ENCODE assay signal across 30 cellular contexts in the genomic region with DNA sequence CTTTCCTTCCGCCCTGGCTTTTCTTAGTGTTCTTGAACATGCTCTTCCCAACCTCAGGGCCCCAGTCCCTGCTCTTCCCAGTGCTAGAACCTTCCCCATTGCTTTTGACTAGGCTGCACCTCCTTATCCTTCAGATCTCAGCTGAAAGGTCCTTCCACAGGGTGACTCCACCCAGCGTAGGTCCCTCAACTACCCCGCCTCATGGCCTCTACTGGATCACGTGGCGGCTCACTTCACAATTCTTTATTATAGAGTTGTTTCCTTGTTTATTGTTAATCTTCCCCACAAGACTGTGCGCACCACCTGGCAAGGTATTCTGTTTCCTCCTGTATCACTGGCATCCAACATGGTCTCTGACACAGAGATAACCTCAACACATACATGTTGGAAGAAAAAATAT. TPM values are rescaled to one million over a fixed set of nuclear protein-coding genes. Genes with fewer than 3 reads are reported as not detected.
"Had no signal": no experiment of that assay in that cellular context is flagged by ENCODE, and none has a peak within 500 bp of the region (broad histone marks: within the 10 kb centered on the region; RNA-seq: fewer than 3 reads in every experiment).

No MANE protein-coding gene starts in this region.

- H3K4me1 ChIP-seq: SJSA1 had no signal

- H3K27me3 ChIP-seq: MG63, SJSA1 had no signal

- H3K9me3 Mint-ChIP-seq: activated CD4-positive, alpha-beta T cell treated with anti-CD3 and anti-CD28 coated beads, Interleukin-2, amount 10 ng/mL, durations not matched to agents 24 days and 14 days; activated naive CD4-positive, alpha-beta T cell treated with anti-CD3 and anti-CD28 coated beads, Interleukin-2, amount 50 U/mL, for 72 hours; activated naive CD8-positive, alpha-beta T cell treated with anti-CD3 and anti-CD28 coated beads, Interleukin-2, amount 50 U/mL, for 24 hours; activated T-cell treated with anti-CD3 and anti-CD28 coated beads, Interleukin-2, amount 50 U/mL, for 4 hours; central memory CD8-positive, alpha-beta T cell; T-helper 1 cell treated with Interleukin-12 subunit alpha and Interleukin-12 subunit beta and Interleukin-4 antibody, amounts not matched to agents 30 μg/mL and 1 μg/mL, for 36 hours; WTC11 had no signal

- H3K9me3 ChIP-seq: MG63, SJSA1 had no signal

- H3K4me3 ChIP-seq: MG63, SJSA1 had no signal

- H3K36me3 ChIP-seq: MG63, SJSA1 had no signal

- H3K27ac ChIP-seq: SJSA1 had no signal

- H3K4me1 Mint-ChIP-seq: activated CD4-positive, alpha-beta T cell treated with anti-CD3 and anti-CD28 coated beads, Interleukin-2, amount 10 ng/mL, durations not matched to agents 24 days and 14 days; activated CD8-positive, alpha-beta memory T cell treated with anti-CD3 and anti-CD28 coated beads, Interleukin-2, amount 10 ng/mL, durations not matched to agents 7 days and 5 days; activated naive CD8-positive, alpha-beta T cell treated with anti-CD3 and anti-CD28 coated beads, Interleukin-2, amount 50 U/mL, for 24 hours; brain; central memory CD8-positive, alpha-beta T cell had no signal

- H3K4me3 Mint-ChIP-seq: activated CD4-positive, alpha-beta T cell treated with anti-CD3 and anti-CD28 coated beads, Interleukin-2, amount 10 ng/mL, durations not matched to agents 24 days and 14 days; activated CD8-positive, alpha-beta memory T cell treated with anti-CD3 and anti-CD28 coated beads, Interleukin-2, amount 10 ng/mL, durations not matched to agents 7 days and 5 days; activated naive CD8-positive, alpha-beta T cell treated with anti-CD3 and anti-CD28 coated beads, Interleukin-2, amount 50 U/mL, for 24 hours; activated T-cell treated with anti-CD3 and anti-CD28 coated beads, Interleukin-2, amount 50 U/mL, for 4 hours; brain; central memory CD8-positive, alpha-beta T cell; T-helper 1 cell treated with Interleukin-12 subunit alpha and Interleukin-12 subunit beta and Interleukin-4 antibody, amounts not matched to agents 30 μg/mL and 1 μg/mL, for 36 hours; WTC11 had no signal

- DNase-seq: activated CD4-positive, alpha-beta T cell treated with anti-CD3 and anti-CD28 coated beads for 1 hour; activated CD4-positive, alpha-beta T cell treated with anti-CD3 and anti-CD28 coated beads, Interleukin-2, amount 10 ng/mL, durations not matched to agents 24 days and 14 days; activated CD4-positive, alpha-beta T cell treated with anti-CD3 and anti-CD28 coated beads, Interleukin-2, amount 50 U/mL, for 48 hours; activated CD8-positive, alpha-beta memory T cell treated with anti-CD3 and anti-CD28 coated beads, Interleukin-2, amount 10 ng/mL, durations not matched to agents 7 days and 5 days; activated effector memory CD4-positive, alpha-beta T cell treated with anti-CD3 and anti-CD28 coated beads, Interleukin-2, amount 50 U/mL, for 16 hours; activated naive CD4-positive, alpha-beta T cell treated with Interleukin-2 at 50 U/mL for 16 hours; activated naive CD8-positive, alpha-beta T cell treated with anti-CD3 and anti-CD28 coated beads, Interleukin-2, amount 50 U/mL, for 24 hours; activated T-cell treated with anti-CD3 and anti-CD28 coated beads, Interleukin-2, amount 50 U/mL, for 4 hours; amniotic stem cell; MG63; MV-4-11; NCI-H1092 treated with DMSO at 0.1 percent for 48 hours; NCI-H1417 treated with DMSO at 0.1 percent for 48 hours; NCI-H1694; NCI-H2029; NCI-H226; NCI-H526 treated with DMSO at 0.1 percent for 48 hours; NK-92 treated with Interleukin-12 subunit alpha and Interleukin-12 subunit beta, amount 100 ng/mL, for 24 hours; OCI-M1; RPMI8226; SHP77; SW 1271 had no signal

- ATAC-seq: activated CD8-positive, alpha-beta memory T cell treated with anti-CD3 and anti-CD28 coated beads, Interleukin-2, amount 10 ng/mL, durations not matched to agents 7 days and 5 days; activated naive CD4-positive, alpha-beta T cell treated with anti-CD3 and anti-CD28 coated beads, Interleukin-2, amount 50 U/mL, for 72 hours; activated naive CD8-positive, alpha-beta T cell treated with anti-CD3 and anti-CD28 coated beads, Interleukin-2, amount 50 U/mL, for 24 hours; activated T-cell treated with anti-CD3 and anti-CD28 coated beads, Interleukin-2, amount 50 U/mL, for 4 hours; SK-N-SH treated with all-trans-retinoic acid at 6 μM for 48 hours; WTC11 had no signal

- H3K36me3 Mint-ChIP-seq: activated CD8-positive, alpha-beta memory T cell treated with anti-CD3 and anti-CD28 coated beads, Interleukin-2, amount 10 ng/mL, durations not matched to agents 7 days and 5 days; activated naive CD4-positive, alpha-beta T cell treated with anti-CD3 and anti-CD28 coated beads, Interleukin-2, amount 50 U/mL, for 72 hours; brain; WTC11 had no signal

- H3K27ac Mint-ChIP-seq: activated CD4-positive, alpha-beta T cell treated with anti-CD3 and anti-CD28 coated beads, Interleukin-2, amount 10 ng/mL, durations not matched to agents 24 days and 14 days; activated CD8-positive, alpha-beta memory T cell treated with anti-CD3 and anti-CD28 coated beads, Interleukin-2, amount 10 ng/mL, durations not matched to agents 7 days and 5 days; activated naive CD4-positive, alpha-beta T cell treated with anti-CD3 and anti-CD28 coated beads, Interleukin-2, amount 50 U/mL, for 72 hours; activated naive CD8-positive, alpha-beta T cell treated with anti-CD3 and anti-CD28 coated beads, Interleukin-2, amount 50 U/mL, for 24 hours; brain; T-helper 1 cell treated with Interleukin-12 subunit alpha and Interleukin-12 subunit beta and Interleukin-4 antibody, amounts not matched to agents 30 μg/mL and 1 μg/mL, for 36 hours; WTC11 had no signal

RNA-seq across cellular contexts. Expression of a gene that starts 31.2 kb away (rescaled TPM):
- total RNA-seq: activated CD4-positive, alpha-beta T cell treated with anti-CD3 and anti-CD28 coated beads, Interleukin-2, amount 10 ng/mL, durations not matched to agents 24 days and 14 days; activated CD8-positive, alpha-beta memory T cell treated with anti-CD3 and anti-CD28 coated beads, Interleukin-2, amount 10 ng/mL, durations not matched to agents 7 days and 5 days; activated naive CD4-positive, alpha-beta T cell treated with anti-CD3 and anti-CD28 coated beads, Interleukin-2, amount 50 U/mL, for 72 hours; activated T-cell treated with anti-CD3 and anti-CD28 coated beads, Interleukin-2, amount 50 U/mL, for 4 hours; NCI-H460; SJSA1; WTC11 had no signal

RNA-seq across cellular contexts. Expression of a gene that starts 31.3 kb away (rescaled TPM):
- total RNA-seq: activated CD4-positive, alpha-beta T cell treated with anti-CD3 and anti-CD28 coated beads, Interleukin-2, amount 10 ng/mL, durations not matched to agents 24 days and 14 days; activated CD8-positive, alpha-beta memory T cell treated with anti-CD3 and anti-CD28 coated beads, Interleukin-2, amount 10 ng/mL, durations not matched to agents 7 days and 5 days; activated naive CD4-positive, alpha-beta T cell treated with anti-CD3 and anti-CD28 coated beads, Interleukin-2, amount 50 U/mL, for 72 hours; activated T-cell treated with anti-CD3 and anti-CD28 coated beads, Interleukin-2, amount 50 U/mL, for 4 hours; NCI-H460 had no signal

RNA-seq across cellular contexts. Expression of a gene that starts 56.2 kb away (rescaled TPM):
- total RNA-seq: activated CD4-positive, alpha-beta T cell treated with anti-CD3 and anti-CD28 coated beads, Interleukin-2, amount 10 ng/mL, durations not matched to agents 24 days and 14 days; activated CD8-positive, alpha-beta memory T cell treated with anti-CD3 and anti-CD28 coated beads, Interleukin-2, amount 10 ng/mL, durations not matched to agents 7 days and 5 days; activated naive CD4-positive, alpha-beta T cell treated with anti-CD3 and anti-CD28 coated beads, Interleukin-2, amount 50 U/mL, for 72 hours; activated T-cell treated with anti-CD3 and anti-CD28 coated beads, Interleukin-2, amount 50 U/mL, for 4 hours; NCI-H460; WTC11 had no signal
